Comparison of ENCODE assay signal across 1 cellular context in the genomic region with DNA sequence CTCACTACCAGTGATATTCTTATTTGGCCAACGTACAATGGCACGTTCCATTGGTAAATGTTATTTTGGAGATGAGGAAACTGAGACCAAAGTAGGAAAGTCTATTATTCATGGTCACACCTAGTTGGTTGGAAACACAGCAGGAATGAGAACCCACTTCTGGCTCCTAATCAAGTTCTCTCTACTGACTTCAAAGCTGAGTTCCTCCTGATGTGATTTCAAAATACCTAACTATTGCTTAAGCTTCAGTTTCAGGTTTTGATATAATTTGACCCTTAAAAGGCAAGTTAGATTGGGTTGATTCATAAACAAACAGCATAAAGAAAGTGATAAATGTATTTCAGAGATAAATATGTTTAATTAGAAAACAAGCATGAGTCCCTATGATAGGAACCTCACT.
TF ChIP-seq lines count a peak whose summit lies in the region.

No MANE protein-coding gene starts in this region.

TF ChIP-seq in WTC11, 78 proteins besides CTCF, POLR2A, EP300 and RAD21 (continued from another document):
- TF ChIP-seq, protein P1, sequence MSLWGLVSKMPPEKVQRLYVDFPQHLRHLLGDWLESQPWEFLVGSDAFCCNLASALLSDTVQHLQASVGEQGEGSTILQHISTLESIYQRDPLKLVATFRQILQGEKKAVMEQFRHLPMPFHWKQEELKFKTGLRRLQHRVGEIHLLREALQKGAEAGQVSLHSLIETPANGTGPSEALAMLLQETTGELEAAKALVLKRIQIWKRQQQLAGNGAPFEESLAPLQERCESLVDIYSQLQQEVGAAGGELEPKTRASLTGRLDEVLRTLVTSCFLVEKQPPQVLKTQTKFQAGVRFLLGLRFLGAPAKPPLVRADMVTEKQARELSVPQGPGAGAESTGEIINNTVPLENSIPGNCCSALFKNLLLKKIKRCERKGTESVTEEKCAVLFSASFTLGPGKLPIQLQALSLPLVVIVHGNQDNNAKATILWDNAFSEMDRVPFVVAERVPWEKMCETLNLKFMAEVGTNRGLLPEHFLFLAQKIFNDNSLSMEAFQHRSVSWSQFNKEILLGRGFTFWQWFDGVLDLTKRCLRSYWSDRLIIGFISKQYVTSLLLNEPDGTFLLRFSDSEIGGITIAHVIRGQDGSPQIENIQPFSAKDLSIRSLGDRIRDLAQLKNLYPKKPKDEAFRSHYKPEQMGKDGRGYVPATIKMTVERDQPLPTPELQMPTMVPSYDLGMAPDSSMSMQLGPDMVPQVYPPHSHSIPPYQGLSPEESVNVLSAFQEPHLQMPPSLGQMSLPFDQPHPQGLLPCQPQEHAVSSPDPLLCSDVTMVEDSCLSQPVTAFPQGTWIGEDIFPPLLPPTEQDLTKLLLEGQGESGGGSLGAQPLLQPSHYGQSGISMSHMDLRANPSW (CRISPR knock-in tag; conservative IDR thresholded peaks at IDR 0.05; ENCODE audit: low read depth): no peak
- TF ChIP-seq PREB (CRISPR knock-in tag; IDR thresholded peaks at IDR 0.05; ENCODE audit: borderline replicate concordance) (no peak), ZMAT4 (CRISPR knock-in tag; IDR thresholded peaks at IDR 0.05) (no peak), ZNF232 (CRISPR knock-in tag; IDR thresholded peaks at IDR 0.05) (no peak), TCF7 (CRISPR knock-in tag; IDR thresholded peaks at IDR 0.05; ENCODE audit: low read depth) (no peak)
- TF ChIP-seq, protein P2, sequence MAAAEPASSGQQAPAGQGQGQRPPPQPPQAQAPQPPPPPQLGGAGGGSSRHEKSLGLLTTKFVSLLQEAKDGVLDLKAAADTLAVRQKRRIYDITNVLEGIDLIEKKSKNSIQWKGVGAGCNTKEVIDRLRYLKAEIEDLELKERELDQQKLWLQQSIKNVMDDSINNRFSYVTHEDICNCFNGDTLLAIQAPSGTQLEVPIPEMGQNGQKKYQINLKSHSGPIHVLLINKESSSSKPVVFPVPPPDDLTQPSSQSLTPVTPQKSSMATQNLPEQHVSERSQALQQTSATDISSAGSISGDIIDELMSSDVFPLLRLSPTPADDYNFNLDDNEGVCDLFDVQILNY (CRISPR knock-in tag; IDR thresholded peaks at IDR 0.05): no peak
